In the genomic region with DNA sequence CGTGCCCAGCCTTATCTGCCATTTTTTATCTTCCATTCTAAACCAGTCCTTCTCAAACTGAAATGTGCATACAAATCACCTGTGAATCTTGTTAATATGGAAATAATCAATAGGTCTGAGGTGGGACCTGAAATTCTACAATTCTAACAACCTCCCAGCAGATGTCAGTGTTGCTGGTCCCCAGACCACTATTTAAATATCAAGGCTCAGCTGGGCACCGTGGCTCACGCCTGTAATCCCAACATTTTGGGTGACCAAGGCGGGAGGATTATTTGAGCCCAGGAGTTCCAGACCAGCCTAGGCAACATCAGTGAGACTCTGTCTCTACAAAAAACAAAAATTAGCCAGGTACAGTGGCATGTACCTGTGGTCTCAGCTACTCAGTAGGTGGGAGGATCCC, we compare ENCODE assay signal across 8 cellular contexts. TPM values are rescaled to one million over a fixed set of nuclear protein-coding genes. Genes with fewer than 3 reads are reported as not detected.
DNase-seq lines count a peak whose midpoint lies in the region; ATAC-seq and TF ChIP-seq lines count a peak whose summit lies in the region.

No MANE protein-coding gene starts in this region.

- CTCF ChIA-PET in activated CD8-positive, alpha-beta memory T cell treated with anti-CD3 and anti-CD28 coated beads, Interleukin-2, amount 10 ng/mL, durations not matched to agents 7 days and 5 days (lab: Charles Lee): interaction anchor here (0.6 to 2.5 kb wide), 12 partner anchors 11 to 261 kb away, joined by 3 to 10 read pairs (median 4); no protein-coding TSS in a partner anchor

- no peak overlapping the region for H3K4me3 Mint-ChIP-seq in activated CD8-positive, alpha-beta memory T cell treated with anti-CD3 and anti-CD28 coated beads, Interleukin-2, amount 10 ng/mL, durations not matched to agents 7 days and 5 days
- H3K4me3 Mint-ChIP-seq in brain: no peak overlapping the region
- no peak overlapping the region for H3K4me3 Mint-ChIP-seq in neural crest cell

- ATAC-seq in activated CD8-positive, alpha-beta memory T cell treated with anti-CD3 and anti-CD28 coated beads, Interleukin-2, amount 10 ng/mL, durations not matched to agents 7 days and 5 days: peak; percentile 51
- no peak for ATAC-seq in HG02678 (IDR thresholded peaks at IDR 0.05; ENCODE audit: unreplicated experiment)
- no peak for ATAC-seq in GM19351 (IDR thresholded peaks at IDR 0.05; ENCODE audit: unreplicated experiment)
- ATAC-seq in GM21529 (IDR thresholded peaks at IDR 0.05; ENCODE audit: unreplicated experiment): no peak

- peaks cover 11% of the 10 kb centered on the region for H3K27me3 Mint-ChIP-seq in activated CD8-positive, alpha-beta memory T cell treated with anti-CD3 and anti-CD28 coated beads, Interleukin-2, amount 10 ng/mL, durations not matched to agents 7 days and 5 days
- H3K27me3 Mint-ChIP-seq in brain (no peaks in the 10 kb centered on the region), neural crest cell (ENCODE audit: low read depth) (peaks cover 42% of the 10 kb centered on the region)

- no peak overlapping the region for H3K27ac Mint-ChIP-seq in activated CD8-positive, alpha-beta memory T cell treated with anti-CD3 and anti-CD28 coated beads, Interleukin-2, amount 10 ng/mL, durations not matched to agents 7 days and 5 days
- peak overlapping the region in 2 of 5 experiments; percentile 52 to 59 for H3K27ac Mint-ChIP-seq in brain
- no peak overlapping the region for H3K27ac Mint-ChIP-seq in neural crest cell (ENCODE audit: unreplicated experiment)

- no peak for DNase-seq in activated CD8-positive, alpha-beta memory T cell treated with anti-CD3 and anti-CD28 coated beads, Interleukin-2, amount 10 ng/mL, durations not matched to agents 7 days and 5 days
- DNase-seq in activated CD8-positive, alpha-beta memory T cell treated with anti-CD3 and anti-CD28 coated beads, Interleukin-2, amount 50 U/mL, for 4 hours: no peak
- peak; percentile 1 for DNase-seq in NCI-H1694 treated with DMSO at 0.1 percent for 48 hours (lab: John Stamatoyannopoulos, UW)
- DNase-seq in neural crest cell (ENCODE audit: low read depth, low spot score): peak; percentile 30

- H3K9me3 Mint-ChIP-seq in activated CD8-positive, alpha-beta memory T cell treated with anti-CD3 and anti-CD28 coated beads, Interleukin-2, amount 10 ng/mL, durations not matched to agents 7 days and 5 days (ENCODE audit: low read depth): no peaks in the 10 kb centered on the region
- peaks cover 0 to 2% (median 0%) of the 10 kb centered on the region in 5 experiments for H3K9me3 Mint-ChIP-seq in brain
- no peaks in the 10 kb centered on the region for H3K9me3 Mint-ChIP-seq in neural crest cell

- no peaks in the 10 kb centered on the region for H3K4me1 Mint-ChIP-seq in activated CD8-positive, alpha-beta memory T cell treated with anti-CD3 and anti-CD28 coated beads, Interleukin-2, amount 10 ng/mL, durations not matched to agents 7 days and 5 days
- peaks cover 34% of the 10 kb centered on the region for H3K4me1 Mint-ChIP-seq in brain
- H3K4me1 Mint-ChIP-seq in neural crest cell: peaks cover 28% of the 10 kb centered on the region

- no peaks in the 10 kb centered on the region for H3K36me3 Mint-ChIP-seq in activated CD8-positive, alpha-beta memory T cell treated with anti-CD3 and anti-CD28 coated beads, Interleukin-2, amount 10 ng/mL, durations not matched to agents 7 days and 5 days
- H3K36me3 Mint-ChIP-seq in brain (peaks cover 5% of the 10 kb centered on the region), neural crest cell (ENCODE audit: low read depth) (no peaks in the 10 kb centered on the region)

- peak; percentile 59 to 76 for TF ChIP-seq CTCF in brain (conservative IDR thresholded peaks at IDR 0.05)
- peak; percentile 61 for TF ChIP-seq CTCF in neural crest cell (conservative IDR thresholded peaks at IDR 0.05)

RNA-seq across cellular contexts. Expression of a gene that starts 4.1 kb away (rescaled TPM):
- 1 to 10 TPM; 1.6 to 1.8 TPM for total RNA-seq in activated CD8-positive, alpha-beta memory T cell treated with anti-CD3 and anti-CD28 coated beads, Interleukin-2, amount 10 ng/mL, durations not matched to agents 7 days and 5 days
- polyA plus RNA-seq in brain (ENCODE audit: insufficient read depth, low read depth, low replicate concordance): 5.8 TPM
- 2.7 and 3.3 TPM in 2 replicates for total RNA-seq in neural crest cell

RNA-seq across cellular contexts. Expression of a gene that starts 44.1 kb away (rescaled TPM):
- total RNA-seq in activated CD8-positive, alpha-beta memory T cell treated with anti-CD3 and anti-CD28 coated beads, Interleukin-2, amount 10 ng/mL, durations not matched to agents 7 days and 5 days: 10 to 100 TPM; 74.6 to 75.5 TPM
- polyA plus RNA-seq in brain (ENCODE audit: insufficient read depth, low read depth, low replicate concordance): 35.1 TPM
- total RNA-seq in neural crest cell: 66.5 and 69.4 TPM in 2 replicates

RNA-seq across cellular contexts. Expression of a gene that starts 44.8 kb away (rescaled TPM):
- not detected for total RNA-seq in activated CD8-positive, alpha-beta memory T cell treated with anti-CD3 and anti-CD28 coated beads, Interleukin-2, amount 10 ng/mL, durations not matched to agents 7 days and 5 days
- 53.3 TPM for polyA plus RNA-seq in brain (ENCODE audit: insufficient read depth, low read depth, low replicate concordance)
- 6.2 and 7.9 TPM in 2 replicates for total RNA-seq in neural crest cell

Comparison
In these comparisons a context has a peak if more than half of its experiments do, and no peak if none do; other contexts are left out.
1. DNase-seq: peak in NCI-H1694 treated with DMSO at 0.1 percent for 48 hours (single experiment) and neural crest cell (single experiment); none in activated CD8-positive, alpha-beta memory T cell treated with anti-CD3 and anti-CD28 coated beads, Interleukin-2, amount 10 ng/mL, durations not matched to agents 7 days and 5 days (single experiment) and activated CD8-positive, alpha-beta memory T cell treated with anti-CD3 and anti-CD28 coated beads, Interleukin-2, amount 50 U/mL, for 4 hours (single experiment).